Comparison of ENCODE assay signal across 26 cellular contexts in the genomic region with DNA sequence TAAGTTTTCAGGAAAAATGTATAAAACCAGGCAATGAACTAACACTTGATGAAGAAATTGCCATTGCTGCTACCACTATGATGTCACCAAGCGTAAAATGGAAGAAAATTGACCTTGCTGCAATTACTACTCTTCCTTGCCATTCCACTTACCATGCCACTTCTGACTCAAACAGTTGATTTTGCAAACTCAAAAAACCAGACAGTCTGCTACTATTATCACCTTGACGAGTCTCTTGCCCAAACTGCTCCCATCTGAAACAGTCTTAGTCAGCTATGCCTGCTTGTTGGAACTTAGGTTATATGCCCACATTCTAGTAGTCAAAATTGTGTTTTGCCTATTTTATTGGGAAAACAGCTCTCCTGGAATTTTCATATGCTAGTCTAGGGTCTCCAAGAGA.
"Had no signal": no experiment of that assay in that cellular context is flagged by ENCODE, and none has a peak within 500 bp of the region (broad histone marks: within the 10 kb centered on the region; RNA-seq: fewer than 3 reads in every experiment).

No MANE protein-coding gene starts in this region.

- DNase-seq: colonic mucosa; cortex of kidney; dermis blood vessel endothelial cell; dorsolateral prefrontal cortex; effector CD4-positive, alpha-beta T cell; effector CD8-positive, alpha-beta T cell; effector memory CD4-positive, alpha-beta T cell; effector memory CD8-positive, alpha-beta T cell; endodermal cell; erythroblast; esophagus squamous epithelium; foreskin fibroblast; foreskin keratinocyte; foreskin melanocyte; gastrocnemius medialis; glutamatergic neuron; head of caudate nucleus; heart left ventricle; heart right ventricle had no signal

- ATAC-seq: effector memory CD8-positive, alpha-beta T cell; foreskin keratinocyte; gastrocnemius medialis; gastroesophageal sphincter; heart left ventricle; heart right ventricle had no signal

- FAIRE-seq: colon, endometrium, endothelial cell of umbilical vein, frontal cortex had no signal

- H3K4me3 ChIP-seq: colonic mucosa, coronary artery, dorsolateral prefrontal cortex, esophagus muscularis mucosa, esophagus squamous epithelium, gastrocnemius medialis, gastroesophageal sphincter, heart left ventricle, heart right ventricle had no signal

- H3K36me3 ChIP-seq: colonic mucosa, esophagus muscularis mucosa, esophagus squamous epithelium, gastrocnemius medialis, gastroesophageal sphincter, heart left ventricle, heart right ventricle had no signal

- H3K27me3 ChIP-seq: colonic mucosa, dorsolateral prefrontal cortex, esophagus muscularis mucosa, esophagus squamous epithelium, gastrocnemius medialis, gastroesophageal sphincter, heart left ventricle, heart right ventricle had no signal
